21 cellular contexts compared by ENCODE assay signal in the genomic region with DNA sequence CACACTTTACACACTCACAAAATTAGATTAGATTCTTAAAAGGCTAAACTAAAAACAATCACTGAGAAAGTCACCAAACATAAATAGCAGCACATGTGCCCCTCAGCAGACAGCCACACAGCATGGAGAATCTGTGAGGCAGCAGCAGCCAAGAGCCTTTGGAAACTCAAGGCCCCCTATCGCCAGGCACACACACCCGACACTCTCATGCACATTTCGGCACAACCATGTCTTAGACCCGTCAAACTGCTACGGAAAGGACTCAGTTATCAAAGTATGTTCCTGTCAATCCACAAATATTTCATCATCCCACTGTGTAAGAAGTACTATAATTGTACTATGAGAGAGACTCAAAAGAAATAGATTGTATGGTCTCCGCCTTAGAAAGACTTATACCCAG. TPM values are rescaled to one million over a fixed set of nuclear protein-coding genes. Genes with fewer than 3 reads are reported as not detected.
"Had no signal": no experiment of that assay in that cellular context is flagged by ENCODE, and none has a peak within 500 bp of the region (broad histone marks: within the 10 kb centered on the region; RNA-seq: fewer than 3 reads in every experiment).

No MANE protein-coding gene starts in this region.

- H3K36me3 ChIP-seq: adrenal gland, sigmoid colon, tibial artery had no signal

- H3K9me3 Mint-ChIP-seq: activated naive CD4-positive, alpha-beta T cell treated with anti-CD3 and anti-CD28 coated beads, Interleukin-2, amount 10 ng/mL, durations not matched to agents 7 days and 5 days; activated T-helper 2 cell treated with anti-CD3 and anti-CD28 coated beads, Interferon-gamma antibody, Interleukin-2, Interleukin-4, amounts not matched to agents 10 μg/mL and 5 μg/mL and 100 μg/mL, durations not matched to agents 14 hours and 24 hours and 36 hours; central memory CD8-positive, alpha-beta T cell; dendritic cell treated with granulocyte-macrophage colony-stimulating factor and Interleukin-4, amounts not matched to agents 40 ng/mL and 50 ng/mL, for 4 days; stimulated activated naive B cell treated with anti-CD40 and anti-IgM and Interleukin-4, amounts not matched to agents 10 μg/mL and 1 μg/mL and 100 μg/mL, for 72 hours; T-cell had no signal

- H3K4me3 Mint-ChIP-seq: activated naive CD4-positive, alpha-beta T cell treated with anti-CD3 and anti-CD28 coated beads, Interleukin-2, amount 10 ng/mL, durations not matched to agents 7 days and 5 days; central memory CD8-positive, alpha-beta T cell; dendritic cell treated with granulocyte-macrophage colony-stimulating factor and Interleukin-4, amounts not matched to agents 40 ng/mL and 50 ng/mL, for 4 days; nephron progenitor cell; stimulated activated naive B cell treated with anti-CD40 and anti-IgM and Interleukin-4, amounts not matched to agents 10 μg/mL and 1 μg/mL and 100 μg/mL, for 72 hours; T-cell had no signal

- DNase-seq: activated CD4-positive, alpha-beta T cell treated with anti-CD3 and anti-CD28 coated beads, Interleukin-2, amount 50 U/mL, for 48 hours; activated naive CD4-positive, alpha-beta T cell treated with anti-CD3 and anti-CD28 coated beads, Interleukin-2, amount 10 ng/mL, durations not matched to agents 7 days and 5 days; adrenal gland; effector memory CD4-positive, alpha-beta T cell; islet precursor cell; nephron progenitor cell; sigmoid colon; stimulated activated naive B cell treated with anti-CD40 and anti-IgM and Interleukin-4, amounts not matched to agents 10 μg/mL and 1 μg/mL and 100 μg/mL, for 72 hours; T-cell; T-helper 9 cell had no signal

- ATAC-seq: left lobe of liver had no signal

- H3K9me3 ChIP-seq: adrenal gland, sigmoid colon, tibial artery had no signal

- H3K27ac ChIP-seq: adrenal gland, sigmoid colon, tibial artery had no signal

- H3K27me3 ChIP-seq: adrenal gland, sigmoid colon, tibial artery had no signal

- H3K27ac Mint-ChIP-seq: activated naive CD4-positive, alpha-beta T cell treated with anti-CD3 and anti-CD28 coated beads, Interleukin-2, amount 10 ng/mL, durations not matched to agents 7 days and 5 days; activated T-helper 2 cell treated with anti-CD3 and anti-CD28 coated beads, Interferon-gamma antibody, Interleukin-2, Interleukin-4, amounts not matched to agents 10 μg/mL and 5 μg/mL and 100 μg/mL, durations not matched to agents 14 hours and 24 hours and 36 hours; dendritic cell treated with granulocyte-macrophage colony-stimulating factor and Interleukin-4, amounts not matched to agents 40 ng/mL and 50 ng/mL, for 4 days; nephron progenitor cell; stimulated activated naive B cell treated with anti-CD40 and anti-IgM and Interleukin-4, amounts not matched to agents 10 μg/mL and 1 μg/mL and 100 μg/mL, for 72 hours; T-cell had no signal

- H3K27me3 Mint-ChIP-seq: activated naive CD4-positive, alpha-beta T cell treated with anti-CD3 and anti-CD28 coated beads, Interleukin-2, amount 10 ng/mL, durations not matched to agents 7 days and 5 days; central memory CD8-positive, alpha-beta T cell; dendritic cell treated with granulocyte-macrophage colony-stimulating factor and Interleukin-4, amounts not matched to agents 40 ng/mL and 50 ng/mL, for 4 days; stimulated activated naive B cell treated with anti-CD40 and anti-IgM and Interleukin-4, amounts not matched to agents 10 μg/mL and 1 μg/mL and 100 μg/mL, for 72 hours; T-cell had no signal

- H3K4me1 Mint-ChIP-seq: activated naive CD4-positive, alpha-beta T cell treated with anti-CD3 and anti-CD28 coated beads, Interleukin-2, amount 10 ng/mL, durations not matched to agents 7 days and 5 days had no signal

- H3K4me3 ChIP-seq: adrenal gland, sigmoid colon, tibial artery had no signal

RNA-seq across cellular contexts. Expression of gene AANAT, which starts 35.4 kb away (rescaled TPM):
- total RNA-seq: adrenal gland, fibroblast of lung, frontal cortex, left lobe of liver, osteoblast, pulmonary artery endothelial cell, sigmoid colon, SK-MEL-5, subcutaneous adipose tissue, T-cell had no signal
- polyA plus RNA-seq: fibroblast of lung had no signal
